ENCODE assay signal across 14 cellular contexts in the genomic region with DNA sequence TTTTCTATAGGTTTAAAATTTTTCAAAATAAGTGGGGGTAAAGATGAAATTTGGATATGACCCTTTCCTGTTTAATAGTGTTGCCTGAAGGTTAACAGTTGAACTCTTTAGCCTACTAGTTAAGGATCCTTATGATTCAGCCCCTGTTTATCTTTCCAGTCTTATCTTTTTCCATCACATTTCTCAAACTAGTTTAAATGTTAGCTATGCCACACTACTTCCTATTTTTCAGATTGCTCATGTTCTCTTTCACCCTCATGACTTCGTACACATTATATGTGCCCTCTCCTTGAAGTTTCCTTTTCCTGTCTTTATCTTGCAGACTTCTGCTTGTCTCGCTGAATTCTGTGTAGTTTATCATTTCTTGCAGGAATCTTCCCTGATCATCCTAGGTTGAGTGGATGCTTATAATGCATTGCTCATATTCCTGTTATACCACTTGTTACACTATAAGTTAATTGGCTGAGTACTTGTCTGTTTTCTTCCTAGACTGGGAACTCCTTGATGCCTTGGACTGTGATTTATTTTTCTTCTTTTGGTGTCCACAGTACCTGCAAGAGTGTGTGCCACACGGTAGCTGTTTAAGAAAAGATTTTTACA.
DNase-seq lines count a peak whose midpoint lies in the region; ATAC-seq, FAIRE-seq and TF ChIP-seq lines count a peak whose summit lies in the region.
"Had no signal": no experiment of that assay in that cellular context is flagged by ENCODE, and none has a peak within 500 bp of the region (broad histone marks: within the 10 kb centered on the region; RNA-seq: fewer than 3 reads in every experiment).

No MANE protein-coding gene starts in this region.

- intact Hi-C loops in GM12878 (cut with micrococcal nuclease; ENCODE audit: unreplicated experiment), result no loop called here
- intact Hi-C loops in naive thymus-derived CD4-positive, alpha-beta T cell (cut with micrococcal nuclease), result no loop called here

- no peak overlapping the region for H2AFZ ChIP-seq in GM12878 (ENCODE audit: control insufficient read depth, low read depth, low read length)

- H3K4me3 ChIP-seq in GM12878 (no peak overlapping the region), mesendoderm (ENCODE audit: low read length) (no peak overlapping the region), SJCRH30 (no peak overlapping the region)
- H3K4me3 ChIP-seq in naive thymus-derived CD4-positive, alpha-beta T cell (ENCODE audit: low read length), result no peak overlapping the region

- peak overlapping the region in 3 of 9 donors; percentile 2 to 39 (median 21) for H3K27ac Mint-ChIP-seq in naive thymus-derived CD4-positive, alpha-beta T cell
- H3K27ac Mint-ChIP-seq: stimulated activated memory B cell treated with anti-CD40 and anti-IgM and Interleukin-4, amounts not matched to agents 10 μg/mL and 1 μg/mL and 100 μg/mL, for 72 hours had no signal

- H3K9me3 ChIP-seq in GM12878 (replicated peaks; ENCODE audit: control insufficient read depth, insufficient read depth, low read length) (no peaks in the 10 kb centered on the region; the same call in 2 of the 3 replicates), SJCRH30 (replicated peaks) (no peaks in the 10 kb centered on the region)
- H3K9me3 ChIP-seq in naive thymus-derived CD4-positive, alpha-beta T cell (ENCODE audit: control insufficient read depth in 2 of 3, low read length in 3 of 3), result no peaks in the 10 kb centered on the region

- POLR2A ChIA-PET in GM12878 (lab: Charles Lee), result no interaction called here
- POLR2A ChIA-PET in naive thymus-derived CD4-positive, alpha-beta T cell (lab: Charles Lee), result no interaction called here

- no peak for FAIRE-seq in GM12878 (lab: Jason Lieb, UNC)
- FAIRE-seq: GM18507 had no signal

- H2BK5ac ChIP-seq in mesendoderm (ENCODE audit: low read length), result no peak overlapping the region

- H3K4me2 ChIP-seq in GM12878 (ENCODE audit: control insufficient read depth, insufficient read depth), result no peak overlapping the region
- no peak overlapping the region for H3K4me2 ChIP-seq in mesendoderm (ENCODE audit: low read length)

- no peak for TF ChIP-seq POLR2A in GM12878 (IDR thresholded peaks at IDR 0.05; ENCODE audit: low read depth, low read length)

- H3K79me2 ChIP-seq in GM12878 (ENCODE audit: control insufficient read depth, insufficient read depth, low read length) (no peaks in the 10 kb centered on the region; the same call in none of the 2 replicates), mesendoderm (ENCODE audit: control insufficient read depth, insufficient read depth, low read length) (peaks cover 3% of the 10 kb centered on the region)

- no peaks in the 10 kb centered on the region for H3K79me1 ChIP-seq in mesendoderm (ENCODE audit: low read length)

- H3K36me3 ChIP-seq in GM12878 (ENCODE audit: control insufficient read depth in 2 of 2, insufficient read depth in 2 of 2, low read length in 1 of 2), result 0 out of 4 replicates have a peak, but pooled peaks cover 0 to 3% of the 10 kb centered on the region in 2 experiments
- H3K36me3 ChIP-seq in naive thymus-derived CD4-positive, alpha-beta T cell (ENCODE audit: control insufficient read depth in 2 of 3, insufficient read depth in 3 of 3, low read length in 3 of 3), result no peaks in the 10 kb centered on the region
- no peaks in the 10 kb centered on the region for H3K36me3 ChIP-seq in mesendoderm (ENCODE audit: control insufficient read depth, insufficient read depth, low read length)
- no peaks in the 10 kb centered on the region for H3K36me3 ChIP-seq in SJCRH30

- 48% methylated on average over 3 of the region's 3 CpGs for WGBS in GM12878 (ENCODE audit: insufficient coverage, insufficient replicate concordance, low lambda C conversion rate, missing lambda C conversion rate)
- no CpG with 5 or more reads among the region's 3 CpGs for WGBS in mesendoderm (ENCODE audit: extremely low coverage, insufficient coverage, low lambda C conversion rate)

- in situ Hi-C loops in GM12878 (cut with MboI), result no loop called here

- H4K5ac ChIP-seq in mesendoderm (ENCODE audit: low read length), result no peak overlapping the region

- H4K20me1 ChIP-seq in GM12878 (ENCODE audit: control insufficient read depth, insufficient read depth), result no peaks in the 10 kb centered on the region

- no peak for TF ChIP-seq EP300 in GM12878 (IDR thresholded peaks at IDR 0.05; ENCODE audit: borderline replicate concordance in 1 of 2, control insufficient read depth in 1 of 2, low read depth in 2 of 2, low read length in 2 of 2)

- no peak overlapping the region for H3K56ac ChIP-seq in mesendoderm (ENCODE audit: low read length)

- H3K18ac ChIP-seq in mesendoderm (ENCODE audit: low read length), result no peak overlapping the region

- no peak overlapping the region for H2BK120ac ChIP-seq in mesendoderm (ENCODE audit: low read depth, low read length)

- no peak overlapping the region for H3K9ac ChIP-seq in GM12878 (ENCODE audit: control insufficient read depth, insufficient read depth, low read length)
- no peak overlapping the region for H3K9ac ChIP-seq in mesendoderm (ENCODE audit: low read length)

- peak overlapping the region in 1 of 10 donors; percentile 27 for H3K4me3 Mint-ChIP-seq in naive thymus-derived CD4-positive, alpha-beta T cell
- H3K4me3 Mint-ChIP-seq: stimulated activated memory B cell treated with anti-CD40 and anti-IgM and Interleukin-4, amounts not matched to agents 10 μg/mL and 1 μg/mL and 100 μg/mL, for 72 hours had no signal

- H3K4me1 Mint-ChIP-seq in naive thymus-derived CD4-positive, alpha-beta T cell, result peaks cover 9 to 16% (median 13%) of the 10 kb centered on the region in 7 donors

- no peak for ATAC-seq in GM12878
- peak; percentile 42 for ATAC-seq in naive thymus-derived CD4-positive, alpha-beta T cell
- ATAC-seq: stimulated activated memory B cell treated with anti-CD40 and anti-IgM and Interleukin-4, amounts not matched to agents 10 μg/mL and 1 μg/mL and 100 μg/mL, for 72 hours had no signal

- peaks cover 5 to 55% (median 28%) of the 10 kb centered on the region in 5 donors for H3K36me3 Mint-ChIP-seq in naive thymus-derived CD4-positive, alpha-beta T cell

- DNase-seq in GDM1 (lab: John Stamatoyannopoulos, UW), result peak; percentile 44
- peak; percentile 21 to 60 for DNase-seq in NOMO-1 (lab: John Stamatoyannopoulos, UW; ENCODE audit: unreplicated experiment in 2 of 2)
- DNase-seq in GM12878 (ENCODE audit: low read depth, low spot score), result no peak
- DNase-seq in naive thymus-derived CD4-positive, alpha-beta T cell, result no peak
- DNase-seq in mesendoderm, result no peak
- no peak for DNase-seq in DMS53 treated with DMSO at 0.1 percent for 48 hours (lab: John Stamatoyannopoulos, UW; ENCODE audit: unreplicated experiment)
- no peak for DNase-seq in SJCRH30
- no peak for DNase-seq in NCI-H345 treated with DMSO at 0.1 percent for 48 hours (lab: John Stamatoyannopoulos, UW; ENCODE audit: unreplicated experiment)
- DNase-seq: C1 segment of cervical spinal cord; H7; NCI-H1417 treated with DMSO at 0.1 percent for 48 hours; stimulated activated CD4-positive, alpha-beta T cell treated with anti-CD3 and anti-CD28 coated beads, Interleukin-2, amount 100 ng/mL, for 48 hours had no signal

- no peak for TF ChIP-seq CTCF in GM12878 (IDR thresholded peaks at IDR 0.05 in 2 of 3, conservative IDR thresholded peaks at IDR 0.05 in 1 of 3; ENCODE audit: control insufficient read depth in 2 of 3, extremely low read depth in 1 of 3, insufficient read depth in 1 of 3, low read depth in 3 of 3, low read length in 3 of 3)

- H3K27ac ChIP-seq in GM12878 (ENCODE audit: control insufficient read depth, insufficient read depth) (peak overlapping the region; percentile 24; the same call in 1 of the 2 replicates), mesendoderm (ENCODE audit: low read depth, low read length) (no peak overlapping the region), SJCRH30 (no peak overlapping the region)
- H3K27ac ChIP-seq in naive thymus-derived CD4-positive, alpha-beta T cell (ENCODE audit: low read depth, low read length), result no peak overlapping the region

- H3K4ac ChIP-seq in mesendoderm (ENCODE audit: low read depth, low read length), result no peak overlapping the region

- no peak overlapping the region for H2BK15ac ChIP-seq in mesendoderm (replicated peaks; ENCODE audit: low read depth)

- H3K23ac ChIP-seq in mesendoderm (ENCODE audit: low read length), result no peak overlapping the region

- SMC1A ChIA-PET in GM12878 (lab: Charles Lee; ENCODE audit: uncharacterized antibody, unreplicated experiment), result interaction anchor here (0.9 to 1.0 kb wide), 2 partner anchors 23 to 40 kb away, joined by 3 read pairs; no protein-coding TSS in a partner anchor

- no TSS peak for BruUV-seq in GM12878 (replicated peaks; lab: Mats Ljungman, UMichigan)

- CTCF ChIA-PET in GM12878 (lab: Yijun Ruan, JAX), result no interaction called here
- CTCF ChIA-PET in naive thymus-derived CD4-positive, alpha-beta T cell (lab: Charles Lee), result no interaction called here

- TF ChIP-seq RAD21 in GM12878 (IDR thresholded peaks at IDR 0.05; ENCODE audit: insufficient read depth, low read depth, low read length), result no peak

- no peaks in the 10 kb centered on the region for H3K27me3 Mint-ChIP-seq in naive thymus-derived CD4-positive, alpha-beta T cell
- H3K27me3 Mint-ChIP-seq: stimulated activated memory B cell treated with anti-CD40 and anti-IgM and Interleukin-4, amounts not matched to agents 10 μg/mL and 1 μg/mL and 100 μg/mL, for 72 hours had no signal

- H3K9me3 Mint-ChIP-seq in naive thymus-derived CD4-positive, alpha-beta T cell, result peaks cover 0 to 3% (median 0%) of the 10 kb centered on the region in 11 donors

- H3K4me1 ChIP-seq in GM12878 (ENCODE audit: control insufficient read depth, insufficient read depth, low read length) (peaks cover 9% of the 10 kb centered on the region), mesendoderm (ENCODE audit: control insufficient read depth, low read depth, low read length) (no peaks in the 10 kb centered on the region), SJCRH30 (no peaks in the 10 kb centered on the region)
- H3K4me1 ChIP-seq in naive thymus-derived CD4-positive, alpha-beta T cell (ENCODE audit: control insufficient read depth in 2 of 2, insufficient read depth in 2 of 2, low read length in 2 of 2), result no peaks in the 10 kb centered on the region

- RAD21 ChIA-PET in GM12878 (lab: Charles Lee; ENCODE audit: unreplicated experiment), result no interaction called here

- H2AK5ac ChIP-seq in mesendoderm (ENCODE audit: low read length), result no peak overlapping the region

- H3K27me3 ChIP-seq in GM12878 (replicated peaks in 1 of 2; ENCODE audit: control insufficient read depth in 2 of 2, insufficient read depth in 2 of 2, low read length in 1 of 2) (no peaks in the 10 kb centered on the region), mesendoderm (ENCODE audit: insufficient read depth, low read length, poor library complexity) (no peaks in the 10 kb centered on the region), SJCRH30 (no peaks in the 10 kb centered on the region)
- no peaks in the 10 kb centered on the region for H3K27me3 ChIP-seq in naive thymus-derived CD4-positive, alpha-beta T cell (ENCODE audit: control insufficient read depth in 2 of 2, insufficient read depth in 2 of 2, low read length in 2 of 2)

- H4K8ac ChIP-seq in mesendoderm (ENCODE audit: low read depth, low read length), result no peak overlapping the region

TF ChIP-seq in GM12878, 131 proteins besides CTCF, POLR2A, EP300 and RAD21 (continues in another document):
- TF ChIP-seq TCF3 (IDR thresholded peaks at IDR 0.05; ENCODE audit: borderline replicate concordance, insufficient read depth, low read depth, low read length) (no peak), MEF2A (IDR thresholded peaks at IDR 0.05; ENCODE audit: insufficient read depth, low read depth, low read length) (no peak), ZNF217 (IDR thresholded peaks at IDR 0.05) (no peak)

Comparison
In these comparisons a context has a peak if more than half of its experiments do, and no peak if none do; other contexts are left out.
1. DNase-seq: peak in GDM1 (single experiment) and NOMO-1 (2 of 2); none in GM12878 (single experiment), naive thymus-derived CD4-positive, alpha-beta T cell (0 of 9), mesendoderm (single experiment), DMS53 treated with DMSO at 0.1 percent for 48 hours (single experiment), SJCRH30 (0 of 2) and NCI-H345 treated with DMSO at 0.1 percent for 48 hours (single experiment).